In genomic region chr22:29821790-29822130, GRCh38 we compare ENCODE assay signal across 1 cellular context.
TF ChIP-seq lines count a peak whose summit lies in the region.

No MANE protein-coding gene starts in this region.

TF ChIP-seq in endothelial cell of umbilical vein, 7 proteins besides CTCF, POLR2A, EP300 and RAD21:
- no peak for TF ChIP-seq JUN (IDR thresholded peaks at IDR 0.05; ENCODE audit: borderline replicate concordance, insufficient read depth, insufficient read length, low read depth)
- no peak for TF ChIP-seq EZH2 (IDR thresholded peaks at IDR 0.05; ENCODE audit: borderline replicate concordance, low read depth, low read length, severe bottlenecking)
- TF ChIP-seq, protein P1, sequence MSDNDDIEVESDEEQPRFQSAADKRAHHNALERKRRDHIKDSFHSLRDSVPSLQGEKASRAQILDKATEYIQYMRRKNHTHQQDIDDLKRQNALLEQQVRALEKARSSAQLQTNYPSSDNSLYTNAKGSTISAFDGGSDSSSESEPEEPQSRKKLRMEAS (IDR thresholded peaks at IDR 0.05; ENCODE audit: insufficient read depth, insufficient read length), result no peak
- TF ChIP-seq MYC (IDR thresholded peaks at IDR 0.05; ENCODE audit: low read depth, low read length), result no peak
- no peak for TF ChIP-seq POLR2AphosphoS5 (IDR thresholded peaks at IDR 0.05; ENCODE audit: insufficient read depth, low read depth, low read length)
- TF ChIP-seq FOS (IDR thresholded peaks at IDR 0.05; ENCODE audit: borderline replicate concordance, insufficient read depth, low read length), result no peak
- TF ChIP-seq GATA2 (IDR thresholded peaks at IDR 0.05; ENCODE audit: insufficient read depth, insufficient read length, low read depth, low read length), result no peak
